ENCODE assay signal across 37 cellular contexts in genomic region chrX:146994163-146994562, GRCh38.
DNase-seq lines count a peak whose midpoint lies in the region; ATAC-seq, FAIRE-seq and TF ChIP-seq lines count a peak whose summit lies in the region.
"Had no signal": no experiment of that assay in that cellular context is flagged by ENCODE, and none has a peak within 500 bp of the region (broad histone marks: within the 10 kb centered on the region; RNA-seq: fewer than 3 reads in every experiment).

No MANE protein-coding gene starts in this region.

- TF ChIP-seq CTCF in HepG2 (CRISPR knock-in tag; IDR thresholded peaks at IDR 0.05) (no peak), right lobe of liver (IDR thresholded peaks at IDR 0.05) (no peak), HEK293 (tag by site-specific recombination; IDR thresholded peaks at IDR 0.05) (no peak), GM12878 (IDR thresholded peaks at IDR 0.05 in 2 of 3, conservative IDR thresholded peaks at IDR 0.05 in 1 of 3; ENCODE audit: control insufficient read depth in 2 of 3, extremely low read depth in 1 of 3, insufficient read depth in 1 of 3, low read depth in 3 of 3, low read length in 3 of 3) (no peak), K562 (IDR thresholded peaks at IDR 0.05 in 2 of 3, conservative IDR thresholded peaks at IDR 0.05 in 1 of 3; ENCODE audit: insufficient read depth in 2 of 3, low read depth in 1 of 3, low read length in 3 of 3) (no peak)

- BruUV-seq in HepG2 (replicated peaks; lab: Mats Ljungman, UMichigan) (no TSS peak), GM12878 (replicated peaks; lab: Mats Ljungman, UMichigan) (no TSS peak), K562 (replicated peaks; lab: Mats Ljungman, UMichigan) (no TSS peak)

- H3K4me1 Mint-ChIP-seq in activated CD4-positive, alpha-beta T cell treated with anti-CD3 and anti-CD28 coated beads for 36 hours: no peaks in the 10 kb centered on the region
- H3K4me1 Mint-ChIP-seq: B cell; CD14-positive monocyte; CD4-positive, alpha-beta memory T cell; CD4-positive, CD25-positive, alpha-beta regulatory T cell; CD8-positive, alpha-beta memory T cell had no signal

- no peak for TF ChIP-seq EP300 in HepG2 (IDR thresholded peaks at IDR 0.05; ENCODE audit: low read depth in 2 of 2, low read length in 2 of 2)
- no peak for TF ChIP-seq EP300 in HepG2 (CRISPR knock-in tag; IDR thresholded peaks at IDR 0.05; ENCODE audit: borderline replicate concordance)
- no peak for TF ChIP-seq EP300 in GM12878 (IDR thresholded peaks at IDR 0.05; ENCODE audit: borderline replicate concordance in 1 of 2, control insufficient read depth in 1 of 2, low read depth in 2 of 2, low read length in 2 of 2)
- TF ChIP-seq EP300 in K562 (IDR thresholded peaks at IDR 0.05; ENCODE audit: low read length): no peak

- H3K9me1 ChIP-seq in K562 (ENCODE audit: control insufficient read depth, insufficient read depth, low read length): no peaks in the 10 kb centered on the region

- intact Hi-C loops in HepG2 (cut with micrococcal nuclease; ENCODE audit: unreplicated experiment): no loop called here
- intact Hi-C loops in right lobe of liver (cut with DNase I): no loop called here
- intact Hi-C loops in GM12878 (cut with micrococcal nuclease; ENCODE audit: unreplicated experiment): no loop called here
- intact Hi-C loops in K562 (cut with micrococcal nuclease): no loop called here
- intact Hi-C loops in activated CD4-positive, alpha-beta T cell treated with anti-CD3 and anti-CD28 coated beads for 36 hours (cut with DNase I, micrococcal nuclease): no loop called here

- H3K27me3 Mint-ChIP-seq in activated CD4-positive, alpha-beta T cell treated with anti-CD3 and anti-CD28 coated beads for 36 hours: no peaks in the 10 kb centered on the region
- H3K27me3 Mint-ChIP-seq: B cell; CD4-positive, alpha-beta memory T cell; CD4-positive, alpha-beta T cell; CD4-positive, CD25-positive, alpha-beta regulatory T cell; CD8-positive, alpha-beta memory T cell had no signal

- in situ Hi-C loops in HepG2 (cut with HindIII; ENCODE audit: extremely low pct_ligation_motif_present, low pct_unique_long_range_greater_than_20kb) (no loop called here), GM12878 (cut with MboI) (no loop called here), K562 (cut with MboI) (no loop called here)

- H3K36me3 ChIP-seq in HepG2 (replicated peaks in 1 of 2; ENCODE audit: control insufficient read depth in 1 of 2, insufficient read depth in 2 of 2, low read length in 2 of 2) (no peaks in the 10 kb centered on the region), right lobe of liver (no peaks in the 10 kb centered on the region), HEK293 (ENCODE audit: control insufficient read depth in 2 of 2, insufficient read depth in 1 of 2, low read length in 2 of 2) (no peaks in the 10 kb centered on the region), GM12878 (ENCODE audit: control insufficient read depth in 2 of 2, insufficient read depth in 2 of 2, low read length in 1 of 2) (no peaks in the 10 kb centered on the region), K562 (ENCODE audit: control insufficient read depth, insufficient read depth, low read length) (no peaks in the 10 kb centered on the region)
- H3K36me3 ChIP-seq: BE2C; BLaER1; BLaER1 treated with 17β-estradiol and CSF1 and Interleukin-3, amounts not matched to agents 10 nM and 100 nM had no signal

- H3K27ac Mint-ChIP-seq in activated CD4-positive, alpha-beta T cell treated with anti-CD3 and anti-CD28 coated beads for 36 hours: no peak overlapping the region
- H3K27ac Mint-ChIP-seq: B cell; CD14-positive monocyte; CD4-positive, alpha-beta memory T cell; CD4-positive, alpha-beta T cell; CD4-positive, CD25-positive, alpha-beta regulatory T cell; CD8-positive, alpha-beta memory T cell; CD8-positive, alpha-beta T cell had no signal

- H4K20me1 ChIP-seq in HepG2 (ENCODE audit: insufficient read depth, low read length) (no peaks in the 10 kb centered on the region), GM12878 (ENCODE audit: control insufficient read depth, insufficient read depth) (no peaks in the 10 kb centered on the region), K562 (replicated peaks; ENCODE audit: control insufficient read depth, insufficient read depth, low read length) (no peaks in the 10 kb centered on the region)
- H4K20me1 ChIP-seq: BLaER1; BLaER1 treated with 17β-estradiol and CSF1 and Interleukin-3, amounts not matched to agents 10 nM and 100 nM had no signal

- POLR2A ChIA-PET in HepG2 (lab: Yijun Ruan, JAX) (no interaction called here), HEK293 (lab: Yijun Ruan, JAX) (no interaction called here), GM12878 (lab: Charles Lee) (no interaction called here), K562 (lab: Yijun Ruan, JAX) (no interaction called here)
- POLR2A ChIA-PET in activated CD4-positive, alpha-beta T cell treated with anti-CD3 and anti-CD28 coated beads for 36 hours (lab: Charles Lee): no interaction called here

- H2AFZ ChIP-seq in HepG2 (ENCODE audit: low read length) (no peak overlapping the region), GM12878 (ENCODE audit: control insufficient read depth, low read depth, low read length) (no peak overlapping the region), K562 (ENCODE audit: low read depth, low read length) (no peak overlapping the region)

- ATAC-seq in HepG2 (no peak), right lobe of liver (no peak), GM12878 (no peak), K562 (no peak)
- ATAC-seq in activated CD4-positive, alpha-beta T cell treated with anti-CD3 and anti-CD28 coated beads for 36 hours: no peak
- ATAC-seq: A549; CD8-positive, alpha-beta T cell had no signal

- CTCF ChIA-PET in HepG2 (lab: Yijun Ruan, JAX; ENCODE audit: low intra/inter-chr PET ratio, low total read pairs): no interaction called here
- CTCF ChIA-PET in HEK293 (lab: Yijun Ruan, JAX): interaction anchor here (0.7 kb wide), 2 partner anchors 510 to 585 kb away, joined by 3 read pairs; no protein-coding TSS in a partner anchor
- CTCF ChIA-PET in GM12878 (lab: Yijun Ruan, JAX): no interaction called here
- CTCF ChIA-PET in K562 (lab: Yijun Ruan, JAX; ENCODE audit: low intra/inter-chr PET ratio): no interaction called here
- CTCF ChIA-PET in activated CD4-positive, alpha-beta T cell treated with anti-CD3 and anti-CD28 coated beads for 36 hours (lab: Charles Lee): no interaction called here

- H3K4me3 Mint-ChIP-seq in activated CD4-positive, alpha-beta T cell treated with anti-CD3 and anti-CD28 coated beads for 36 hours: no peak overlapping the region
- H3K4me3 Mint-ChIP-seq: B cell; CD14-positive monocyte; CD4-positive, alpha-beta memory T cell; CD4-positive, alpha-beta T cell; CD4-positive, CD25-positive, alpha-beta regulatory T cell; CD8-positive, alpha-beta memory T cell; CD8-positive, alpha-beta T cell had no signal

- peaks cover under 1% of the 10 kb centered on the region for H3K9me3 Mint-ChIP-seq in activated CD4-positive, alpha-beta T cell treated with anti-CD3 and anti-CD28 coated beads for 36 hours (ENCODE audit: low read depth)
- H3K9me3 Mint-ChIP-seq: CD14-positive monocyte; CD4-positive, alpha-beta T cell; CD4-positive, CD25-positive, alpha-beta regulatory T cell had no signal

- WGBS in HepG2 (ENCODE audit: low lambda C conversion rate): 0% methylated on average over 1 of the region's 1 CpG
- WGBS in right lobe of liver (ENCODE audit: insufficient coverage, low coverage, low lambda C conversion rate, missing lambda C conversion rate): 30% methylated on average over 1 of the region's 1 CpG
- 0% methylated on average over 1 of the region's 1 CpG for WGBS in GM12878 (ENCODE audit: insufficient coverage, insufficient replicate concordance, low lambda C conversion rate, missing lambda C conversion rate)
- 0% methylated on average over 1 of the region's 1 CpG for WGBS in K562 (ENCODE audit: insufficient coverage, low coverage, missing lambda C conversion rate)

- SMC1A ChIA-PET in GM12878 (lab: Charles Lee; ENCODE audit: uncharacterized antibody, unreplicated experiment): no interaction called here

- RAD21 ChIA-PET in GM12878 (lab: Charles Lee; ENCODE audit: unreplicated experiment): no interaction called here

- FAIRE-seq in HepG2 (lab: Jason Lieb, UNC) (no peak), GM12878 (lab: Jason Lieb, UNC) (no peak), K562 (lab: Jason Lieb, UNC) (no peak)
- FAIRE-seq: A204.1, D721Med had no signal

- H3K27me3 ChIP-seq in HepG2 (ENCODE audit: control insufficient read depth in 1 of 2, insufficient read depth in 2 of 2, low read length in 2 of 2) (no peaks in the 10 kb centered on the region), right lobe of liver (no peaks in the 10 kb centered on the region), GM12878 (replicated peaks in 1 of 2; ENCODE audit: control insufficient read depth in 2 of 2, insufficient read depth in 2 of 2, low read length in 1 of 2) (no peaks in the 10 kb centered on the region), K562 (ENCODE audit: control insufficient read depth in 2 of 2, insufficient read depth in 2 of 2, low read length in 2 of 2) (no peaks in the 10 kb centered on the region)
- H3K27me3 ChIP-seq: BE2C had no signal

- no peak for TF ChIP-seq RAD21 in HepG2 (CRISPR knock-in tag; IDR thresholded peaks at IDR 0.05)
- no peak for TF ChIP-seq RAD21 in GM12878 (IDR thresholded peaks at IDR 0.05; ENCODE audit: insufficient read depth, low read depth, low read length)
- no peak for TF ChIP-seq RAD21 in K562 (CRISPR knock-in tag; conservative IDR thresholded peaks at IDR 0.05 in 1 of 2, IDR thresholded peaks at IDR 0.05 in 1 of 2)

- H3K9me3 ChIP-seq in HepG2 (ENCODE audit: low read length) (peaks cover 24% of the 10 kb centered on the region; the same call in 1 of the 2 replicates), right lobe of liver (no peaks in the 10 kb centered on the region), HEK293 (ENCODE audit: control insufficient read depth, insufficient read depth, low read depth, low read length) (no peaks in the 10 kb centered on the region), GM12878 (replicated peaks; ENCODE audit: control insufficient read depth, insufficient read depth, low read length) (no peaks in the 10 kb centered on the region), K562 (replicated peaks; ENCODE audit: control insufficient read depth, insufficient read depth, low read depth, low read length) (no peaks in the 10 kb centered on the region)
- H3K9me3 ChIP-seq: A549, BE2C, BLaER1, Caco-2 had no signal

- H3K4me2 ChIP-seq in HepG2 (ENCODE audit: low read depth, low read length): no peak overlapping the region
- no peak overlapping the region for H3K4me2 ChIP-seq in GM12878 (ENCODE audit: control insufficient read depth, insufficient read depth)
- no peak overlapping the region for H3K4me2 ChIP-seq in K562 (ENCODE audit: insufficient read depth, low read length)
- H3K4me2 ChIP-seq: A549; BLaER1; BLaER1 treated with 17β-estradiol and CSF1 and Interleukin-3, amounts not matched to agents 10 nM and 100 nM had no signal

- H3K4me1 ChIP-seq in HepG2 (ENCODE audit: insufficient read depth, low read length): no peaks in the 10 kb centered on the region
- H3K4me1 ChIP-seq in right lobe of liver: no peaks in the 10 kb centered on the region
- no peaks in the 10 kb centered on the region for H3K4me1 ChIP-seq in HEK293 (ENCODE audit: control insufficient read depth, insufficient read depth, low read length)
- no peaks in the 10 kb centered on the region for H3K4me1 ChIP-seq in GM12878 (ENCODE audit: control insufficient read depth, insufficient read depth, low read length)
- no peaks in the 10 kb centered on the region for H3K4me1 ChIP-seq in K562 (replicated peaks in 1 of 2; ENCODE audit: control insufficient read depth in 2 of 2, insufficient read depth in 2 of 2, low read length in 2 of 2)
- H3K4me1 ChIP-seq: A549; BE2C; BLaER1; BLaER1 treated with 17β-estradiol and CSF1 and Interleukin-3, amounts not matched to agents 10 nM and 100 nM; Caco-2 had no signal

- no peak overlapping the region for H3K9ac ChIP-seq in HepG2 (ENCODE audit: insufficient read depth, low read depth, low read length)
- no peak overlapping the region for H3K9ac ChIP-seq in GM12878 (ENCODE audit: control insufficient read depth, insufficient read depth, low read length)
- no peak overlapping the region for H3K9ac ChIP-seq in K562 (ENCODE audit: insufficient read depth in 1 of 2, low read depth in 2 of 2, low read length in 2 of 2)
- H3K9ac ChIP-seq: BLaER1; BLaER1 treated with 17β-estradiol and CSF1 and Interleukin-3, amounts not matched to agents 10 nM and 100 nM had no signal

- DNase-seq in HepG2 (ENCODE audit: low spot score): no peak
- DNase-seq in right lobe of liver: no peak
- no peak for DNase-seq in GM12878 (ENCODE audit: low read depth, low spot score)
- DNase-seq in K562 (ENCODE audit: extremely low read depth in 1 of 4, low spot score in 3 of 4): no peak
- DNase-seq in NOMO-1 treated with DMSO at 0.1 percent for 48 hours (lab: John Stamatoyannopoulos, UW; ENCODE audit: unreplicated experiment): no peak
- DNase-seq in activated CD4-positive, alpha-beta T cell treated with anti-CD3 and anti-CD28 coated beads for 36 hours: no peak
- no peak for DNase-seq in LoVo (ENCODE audit: low spot score)
- DNase-seq: 8988T; ACHN; AML-193; BE2C; C1 segment of cervical spinal cord; Caco-2; Calu3; CD4-positive, alpha-beta memory T cell; CD4-positive, alpha-beta T cell; CD4-positive, CD25-positive, alpha-beta regulatory T cell; CD8-positive, alpha-beta memory T cell; CD8-positive, alpha-beta T cell; COR-L47; DMS 273 treated with DMSO at 0.1 percent for 48 hours; DMS153; DMS53; DMS79; DMS79 treated with DMSO at 0.1 percent for 48 hours; DND-41; EL had no signal

- no peak overlapping the region for H3K4me3 ChIP-seq in HepG2 (replicated peaks in 1 of 3; ENCODE audit: insufficient read depth in 1 of 3, low read depth in 2 of 3, low read length in 3 of 3)
- no peak overlapping the region for H3K4me3 ChIP-seq in right lobe of liver
- no peak overlapping the region for H3K4me3 ChIP-seq in HEK293 (ENCODE audit: low read depth, low read length)
- H3K4me3 ChIP-seq in GM12878: no peak overlapping the region
- H3K4me3 ChIP-seq in K562: no peak overlapping the region
- H3K4me3 ChIP-seq: A549; BLaER1; BLaER1 treated with 17β-estradiol and CSF1 and Interleukin-3, amounts not matched to agents 10 nM and 100 nM had no signal

- no peaks in the 10 kb centered on the region for H3K79me2 ChIP-seq in HepG2 (ENCODE audit: insufficient read depth, low read length)
- H3K79me2 ChIP-seq in GM12878 (ENCODE audit: control insufficient read depth, insufficient read depth, low read length): no peaks in the 10 kb centered on the region
- H3K79me2 ChIP-seq in K562 (ENCODE audit: control insufficient read depth, insufficient read depth, low read length): no peaks in the 10 kb centered on the region

- no peaks in the 10 kb centered on the region for H3K36me3 Mint-ChIP-seq in activated CD4-positive, alpha-beta T cell treated with anti-CD3 and anti-CD28 coated beads for 36 hours (ENCODE audit: low read depth)
- H3K36me3 Mint-ChIP-seq: CD14-positive monocyte; CD4-positive, alpha-beta memory T cell; CD4-positive, CD25-positive, alpha-beta regulatory T cell; CD8-positive, alpha-beta memory T cell; CD8-positive, alpha-beta T cell had no signal

- H3K27ac ChIP-seq in HepG2 (ENCODE audit: extremely low read length, insufficient read depth, low read length) (no peak overlapping the region), right lobe of liver (no peak overlapping the region), HEK293 (ENCODE audit: extremely low read depth, low read depth, low read length) (no peak overlapping the region), GM12878 (ENCODE audit: control insufficient read depth, insufficient read depth) (no peak overlapping the region), K562 (ENCODE audit: extremely low read depth, low read depth, low read length) (no peak overlapping the region)
- H3K27ac ChIP-seq: 22Rv1; A549; BLaER1; BLaER1 treated with 17β-estradiol and CSF1 and Interleukin-3, amounts not matched to agents 10 nM and 100 nM; C4-2B had no signal

- TF ChIP-seq POLR2A in HepG2 (IDR thresholded peaks at IDR 0.05; ENCODE audit: insufficient read depth in 1 of 2, low read depth in 2 of 2, low read length in 2 of 2) (no peak), right lobe of liver (IDR thresholded peaks at IDR 0.05) (no peak), GM12878 (IDR thresholded peaks at IDR 0.05; ENCODE audit: low read depth, low read length) (no peak), K562 (conservative IDR thresholded peaks at IDR 0.05) (no peak)
